In genomic region chr10:73246783-73247508, GRCh38 we compare ENCODE assay signal across 1 cellular context.
TF ChIP-seq lines count a peak whose summit lies in the region.

DNAJC9 (minus strand) TSS chr10:73247255; CDS start chr10:73247189, 66 bp downstream.

TF ChIP-seq in HepG2, 621 proteins besides CTCF, POLR2A, EP300 and RAD21 (continued from another document and continues in another):
- TF ChIP-seq, protein P1, sequence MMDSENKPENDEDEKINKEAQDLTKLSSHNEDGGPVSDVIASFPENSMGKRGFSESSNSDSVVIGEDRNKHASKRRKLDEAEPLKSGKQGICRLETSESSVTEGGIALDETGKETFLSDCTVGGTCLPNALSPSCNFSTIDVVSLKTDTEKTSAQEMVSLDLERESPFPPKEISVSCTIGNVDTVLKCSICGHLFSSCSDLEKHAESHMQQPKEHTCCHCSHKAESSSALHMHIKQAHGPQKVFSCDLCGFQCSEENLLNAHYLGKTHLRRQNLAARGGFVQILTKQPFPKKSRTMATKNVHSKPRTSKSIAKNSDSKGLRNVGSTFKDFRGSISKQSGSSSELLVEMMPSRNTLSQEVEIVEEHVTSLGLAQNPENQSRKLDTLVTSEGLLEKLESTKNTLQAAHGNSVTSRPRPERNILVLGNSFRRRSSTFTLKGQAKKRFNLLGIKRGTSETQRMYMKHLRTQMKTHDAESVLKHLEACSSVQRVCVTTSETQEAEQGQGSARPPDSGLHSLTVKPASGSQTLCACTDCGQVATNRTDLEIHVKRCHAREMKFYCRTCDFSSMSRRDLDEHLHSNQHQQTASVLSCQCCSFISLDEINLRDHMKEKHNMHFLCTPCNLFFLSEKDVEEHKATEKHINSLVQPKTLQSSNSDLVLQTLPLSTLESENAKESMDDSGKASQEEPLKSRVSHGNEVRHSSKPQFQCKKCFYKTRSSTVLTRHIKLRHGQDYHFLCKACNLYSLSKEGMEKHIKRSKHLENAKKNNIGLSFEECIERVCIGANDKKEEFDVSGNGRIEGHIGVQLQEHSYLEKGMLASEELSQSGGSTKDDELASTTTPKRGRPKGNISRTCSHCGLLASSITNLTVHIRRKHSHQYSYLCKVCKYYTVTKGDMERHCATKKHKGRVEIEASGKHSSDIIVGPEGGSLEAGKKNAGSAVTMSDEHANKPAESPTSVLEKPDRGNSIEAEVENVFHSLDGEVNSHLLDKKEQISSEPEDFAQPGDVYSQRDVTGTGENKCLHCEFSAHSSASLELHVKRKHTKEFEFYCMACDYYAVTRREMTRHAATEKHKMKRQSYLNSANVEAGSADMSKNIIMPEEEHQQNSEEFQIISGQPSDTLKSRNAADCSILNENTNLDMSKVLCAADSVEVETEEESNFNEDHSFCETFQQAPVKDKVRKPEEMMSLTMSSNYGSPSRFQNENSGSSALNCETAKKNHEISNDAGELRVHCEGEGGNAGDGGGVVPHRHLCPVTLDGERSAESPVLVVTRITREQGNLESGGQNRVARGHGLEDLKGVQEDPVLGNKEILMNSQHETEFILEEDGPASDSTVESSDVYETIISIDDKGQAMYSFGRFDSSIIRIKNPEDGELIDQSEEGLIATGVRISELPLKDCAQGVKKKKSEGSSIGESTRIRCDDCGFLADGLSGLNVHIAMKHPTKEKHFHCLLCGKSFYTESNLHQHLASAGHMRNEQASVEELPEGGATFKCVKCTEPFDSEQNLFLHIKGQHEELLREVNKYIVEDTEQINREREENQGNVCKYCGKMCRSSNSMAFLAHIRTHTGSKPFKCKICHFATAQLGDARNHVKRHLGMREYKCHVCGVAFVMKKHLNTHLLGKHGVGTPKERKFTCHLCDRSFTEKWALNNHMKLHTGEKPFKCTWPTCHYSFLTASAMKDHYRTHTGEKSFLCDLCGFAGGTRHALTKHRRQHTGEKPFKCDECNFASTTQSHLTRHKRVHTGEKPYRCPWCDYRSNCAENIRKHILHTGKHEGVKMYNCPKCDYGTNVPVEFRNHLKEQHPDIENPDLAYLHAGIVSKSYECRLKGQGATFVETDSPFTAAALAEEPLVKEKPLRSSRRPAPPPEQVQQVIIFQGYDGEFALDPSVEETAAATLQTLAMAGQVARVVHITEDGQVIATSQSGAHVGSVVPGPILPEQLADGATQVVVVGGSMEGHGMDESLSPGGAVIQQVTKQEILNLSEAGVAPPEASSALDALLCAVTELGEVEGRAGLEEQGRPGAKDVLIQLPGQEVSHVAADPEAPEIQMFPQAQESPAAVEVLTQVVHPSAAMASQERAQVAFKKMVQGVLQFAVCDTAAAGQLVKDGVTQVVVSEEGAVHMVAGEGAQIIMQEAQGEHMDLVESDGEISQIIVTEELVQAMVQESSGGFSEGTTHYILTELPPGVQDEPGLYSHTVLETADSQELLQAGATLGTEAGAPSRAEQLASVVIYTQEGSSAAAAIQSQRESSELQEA (CRISPR knock-in tag; IDR thresholded peaks at IDR 0.05; ENCODE audit: not compliant biosample characterization) = peak; percentile 98
- TF ChIP-seq ZFP36L2 (CRISPR knock-in tag; IDR thresholded peaks at IDR 0.05) = no peak
- 0 out of 2 replicates have a peak, but pooled peaks have one; percentile 35 for TF ChIP-seq ZNF337 (CRISPR knock-in tag; IDR thresholded peaks at IDR 0.05; ENCODE audit: borderline replicate concordance, low read depth)
- no peak; the same call in 1 of the 2 replicates for TF ChIP-seq TBP (CRISPR knock-in tag; IDR thresholded peaks at IDR 0.05)
- TF ChIP-seq ZNF777 (CRISPR knock-in tag; IDR thresholded peaks at IDR 0.05) = peak; percentile 88
- peak; percentile 81; the same call in 1 of the 2 replicates for TF ChIP-seq ZNF550 (CRISPR knock-in tag; IDR thresholded peaks at IDR 0.05; ENCODE audit: borderline replicate concordance)
- peak; percentile 59 for TF ChIP-seq TBX3 (IDR thresholded peaks at IDR 0.05; ENCODE audit: borderline replicate concordance)
- TF ChIP-seq, protein P2, sequence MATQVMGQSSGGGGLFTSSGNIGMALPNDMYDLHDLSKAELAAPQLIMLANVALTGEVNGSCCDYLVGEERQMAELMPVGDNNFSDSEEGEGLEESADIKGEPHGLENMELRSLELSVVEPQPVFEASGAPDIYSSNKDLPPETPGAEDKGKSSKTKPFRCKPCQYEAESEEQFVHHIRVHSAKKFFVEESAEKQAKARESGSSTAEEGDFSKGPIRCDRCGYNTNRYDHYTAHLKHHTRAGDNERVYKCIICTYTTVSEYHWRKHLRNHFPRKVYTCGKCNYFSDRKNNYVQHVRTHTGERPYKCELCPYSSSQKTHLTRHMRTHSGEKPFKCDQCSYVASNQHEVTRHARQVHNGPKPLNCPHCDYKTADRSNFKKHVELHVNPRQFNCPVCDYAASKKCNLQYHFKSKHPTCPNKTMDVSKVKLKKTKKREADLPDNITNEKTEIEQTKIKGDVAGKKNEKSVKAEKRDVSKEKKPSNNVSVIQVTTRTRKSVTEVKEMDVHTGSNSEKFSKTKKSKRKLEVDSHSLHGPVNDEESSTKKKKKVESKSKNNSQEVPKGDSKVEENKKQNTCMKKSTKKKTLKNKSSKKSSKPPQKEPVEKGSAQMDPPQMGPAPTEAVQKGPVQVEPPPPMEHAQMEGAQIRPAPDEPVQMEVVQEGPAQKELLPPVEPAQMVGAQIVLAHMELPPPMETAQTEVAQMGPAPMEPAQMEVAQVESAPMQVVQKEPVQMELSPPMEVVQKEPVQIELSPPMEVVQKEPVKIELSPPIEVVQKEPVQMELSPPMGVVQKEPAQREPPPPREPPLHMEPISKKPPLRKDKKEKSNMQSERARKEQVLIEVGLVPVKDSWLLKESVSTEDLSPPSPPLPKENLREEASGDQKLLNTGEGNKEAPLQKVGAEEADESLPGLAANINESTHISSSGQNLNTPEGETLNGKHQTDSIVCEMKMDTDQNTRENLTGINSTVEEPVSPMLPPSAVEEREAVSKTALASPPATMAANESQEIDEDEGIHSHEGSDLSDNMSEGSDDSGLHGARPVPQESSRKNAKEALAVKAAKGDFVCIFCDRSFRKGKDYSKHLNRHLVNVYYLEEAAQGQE (IDR thresholded peaks at IDR 0.05; ENCODE audit: borderline replicate concordance in 1 of 2, low read depth in 1 of 2, low read length in 2 of 2) = peak in 1 of 2 experiments; percentile 21; a peak in 1 of 4 replicates
- TF ChIP-seq, protein P3, sequence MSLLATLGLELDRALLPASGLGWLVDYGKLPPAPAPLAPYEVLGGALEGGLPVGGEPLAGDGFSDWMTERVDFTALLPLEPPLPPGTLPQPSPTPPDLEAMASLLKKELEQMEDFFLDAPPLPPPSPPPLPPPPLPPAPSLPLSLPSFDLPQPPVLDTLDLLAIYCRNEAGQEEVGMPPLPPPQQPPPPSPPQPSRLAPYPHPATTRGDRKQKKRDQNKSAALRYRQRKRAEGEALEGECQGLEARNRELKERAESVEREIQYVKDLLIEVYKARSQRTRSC (CRISPR knock-in tag; IDR thresholded peaks at IDR 0.05; ENCODE audit: low read depth) = peak; percentile 71; the same call in 1 of the 2 replicates
- TF ChIP-seq RXRA (CRISPR knock-in tag; IDR thresholded peaks at IDR 0.05) = peak; percentile 83; the same call in 1 of the 2 replicates
- peak; percentile 77; the same call in 1 of the 2 replicates for TF ChIP-seq KLF12 (CRISPR knock-in tag; IDR thresholded peaks at IDR 0.05; ENCODE audit: borderline replicate concordance)
- TF ChIP-seq ZNF704 (CRISPR knock-in tag; IDR thresholded peaks at IDR 0.05; ENCODE audit: borderline replicate concordance) = no peak
- no peak for TF ChIP-seq MED13 (CRISPR knock-in tag; IDR thresholded peaks at IDR 0.05)
- TF ChIP-seq MAFK (conservative IDR thresholded peaks at IDR 0.05 in 1 of 2, IDR thresholded peaks at IDR 0.05 in 1 of 2; ENCODE audit: low read length in 2 of 2) = no peak
- TF ChIP-seq ZFP91 (CRISPR knock-in tag; IDR thresholded peaks at IDR 0.05; ENCODE audit: borderline replicate concordance) = peak; percentile 97
- peak; percentile 17; the same call in 1 of the 2 replicates for TF ChIP-seq ZBTB43 (CRISPR knock-in tag; conservative IDR thresholded peaks at IDR 0.05)
- peak; percentile 9; the same call in 1 of the 2 replicates for TF ChIP-seq GATAD2A (CRISPR knock-in tag; IDR thresholded peaks at IDR 0.05)
- TF ChIP-seq ZNF354B (CRISPR knock-in tag; IDR thresholded peaks at IDR 0.05) = no peak
- TF ChIP-seq ZNF549 (CRISPR knock-in tag; IDR thresholded peaks at IDR 0.05) = no peak
- TF ChIP-seq ZNF569 (CRISPR knock-in tag; IDR thresholded peaks at IDR 0.05; ENCODE audit: borderline replicate concordance) = no peak
- TF ChIP-seq KAT8 (CRISPR knock-in tag; IDR thresholded peaks at IDR 0.05) = peak; percentile 97
- no peak for TF ChIP-seq IKZF1 (IDR thresholded peaks at IDR 0.05)
- TF ChIP-seq, protein P4, sequence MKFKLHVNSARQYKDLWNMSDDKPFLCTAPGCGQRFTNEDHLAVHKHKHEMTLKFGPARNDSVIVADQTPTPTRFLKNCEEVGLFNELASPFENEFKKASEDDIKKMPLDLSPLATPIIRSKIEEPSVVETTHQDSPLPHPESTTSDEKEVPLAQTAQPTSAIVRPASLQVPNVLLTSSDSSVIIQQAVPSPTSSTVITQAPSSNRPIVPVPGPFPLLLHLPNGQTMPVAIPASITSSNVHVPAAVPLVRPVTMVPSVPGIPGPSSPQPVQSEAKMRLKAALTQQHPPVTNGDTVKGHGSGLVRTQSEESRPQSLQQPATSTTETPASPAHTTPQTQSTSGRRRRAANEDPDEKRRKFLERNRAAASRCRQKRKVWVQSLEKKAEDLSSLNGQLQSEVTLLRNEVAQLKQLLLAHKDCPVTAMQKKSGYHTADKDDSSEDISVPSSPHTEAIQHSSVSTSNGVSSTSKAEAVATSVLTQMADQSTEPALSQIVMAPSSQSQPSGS (CRISPR knock-in tag; IDR thresholded peaks at IDR 0.05) = peak; percentile 73
- no peak for TF ChIP-seq KDM6A (CRISPR knock-in tag; IDR thresholded peaks at IDR 0.05; ENCODE audit: low read depth)
- TF ChIP-seq ZNF670 (CRISPR knock-in tag; IDR thresholded peaks at IDR 0.05; ENCODE audit: borderline replicate concordance) = peak; percentile 45; the same call in 1 of the 2 replicates
- TF ChIP-seq, protein P5, sequence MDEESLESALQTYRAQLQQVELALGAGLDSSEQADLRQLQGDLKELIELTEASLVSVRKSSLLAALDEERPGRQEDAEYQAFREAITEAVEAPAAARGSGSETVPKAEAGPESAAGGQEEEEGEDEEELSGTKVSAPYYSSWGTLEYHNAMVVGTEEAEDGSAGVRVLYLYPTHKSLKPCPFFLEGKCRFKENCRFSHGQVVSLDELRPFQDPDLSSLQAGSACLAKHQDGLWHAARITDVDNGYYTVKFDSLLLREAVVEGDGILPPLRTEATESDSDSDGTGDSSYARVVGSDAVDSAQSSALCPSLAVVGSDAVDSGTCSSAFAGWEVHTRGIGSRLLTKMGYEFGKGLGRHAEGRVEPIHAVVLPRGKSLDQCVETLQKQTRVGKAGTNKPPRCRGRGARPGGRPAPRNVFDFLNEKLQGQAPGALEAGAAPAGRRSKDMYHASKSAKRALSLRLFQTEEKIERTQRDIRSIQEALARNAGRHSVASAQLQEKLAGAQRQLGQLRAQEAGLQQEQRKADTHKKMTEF (CRISPR knock-in tag; IDR thresholded peaks at IDR 0.05) = peak; percentile 93
- peak; percentile 72; the same call in 1 of the 2 replicates for TF ChIP-seq SRY (CRISPR knock-in tag; IDR thresholded peaks at IDR 0.05)
- TF ChIP-seq FOXA3 (CRISPR knock-in tag; IDR thresholded peaks at IDR 0.05) = peak; percentile 60; the same call in 1 of the 2 replicates
- peak; percentile 96; the same call in 1 of the 2 replicates for TF ChIP-seq EEA1 (CRISPR knock-in tag; IDR thresholded peaks at IDR 0.05; ENCODE audit: borderline replicate concordance)
- TF ChIP-seq ZNF121 (CRISPR knock-in tag; IDR thresholded peaks at IDR 0.05) = peak; percentile 50; the same call in 1 of the 2 replicates
- peak; percentile 95 for TF ChIP-seq ZSCAN31 (CRISPR knock-in tag; IDR thresholded peaks at IDR 0.05; ENCODE audit: low read depth)
- peak; percentile 67; the same call in 1 of the 2 replicates for TF ChIP-seq ZBTB37 (CRISPR knock-in tag; IDR thresholded peaks at IDR 0.05)
